1 cellular context compared by ENCODE assay signal in genomic region chr4:175308236-175308635, GRCh38.
TF ChIP-seq lines count a peak whose summit lies in the region.

No MANE protein-coding gene starts in this region.

TF ChIP-seq in GM23338, 12 proteins besides CTCF, POLR2A, EP300 and RAD21 (continued from another document):
- TF ChIP-seq ZNF462 (CRISPR knock-in tag; IDR thresholded peaks at IDR 0.05), result no peak
- TF ChIP-seq ZNF331 (CRISPR knock-in tag; IDR thresholded peaks at IDR 0.05; ENCODE audit: low read depth), result no peak
- no peak for TF ChIP-seq NANOG (IDR thresholded peaks at IDR 0.05; ENCODE audit: borderline replicate concordance)
- no peak for TF ChIP-seq POLR2AphosphoS5 (IDR thresholded peaks at IDR 0.05; ENCODE audit: low read depth)
- no peak for TF ChIP-seq STAT1 (IDR thresholded peaks at IDR 0.05; ENCODE audit: unreplicated experiment)
- TF ChIP-seq ETS1 (IDR thresholded peaks at IDR 0.05), result no peak
- no peak for TF ChIP-seq REST (IDR thresholded peaks at IDR 0.05; ENCODE audit: unreplicated experiment)
- no peak for TF ChIP-seq EZH2phosphoT487 (IDR thresholded peaks at IDR 0.05; ENCODE audit: unreplicated experiment)
